Comparison of ENCODE assay signal across 14 cellular contexts in genomic region chr11:38274031-38274430, GRCh38.
DNase-seq lines count a peak whose midpoint lies in the region; FAIRE-seq and TF ChIP-seq lines count a peak whose summit lies in the region.
"Had no signal": no experiment of that assay in that cellular context is flagged by ENCODE, and none has a peak within 500 bp of the region (broad histone marks: within the 10 kb centered on the region; RNA-seq: fewer than 3 reads in every experiment).

No MANE protein-coding gene starts in this region.

- TF ChIP-seq CTCF in RWPE1 (conservative IDR thresholded peaks at IDR 0.05; ENCODE audit: low read depth) = no peak
- TF ChIP-seq CTCF in ovary (IDR thresholded peaks at IDR 0.05) = no peak
- no peak for TF ChIP-seq CTCF in left ventricle myocardium inferior (IDR thresholded peaks at IDR 0.05; ENCODE audit: borderline replicate concordance)

- CTCF ChIA-PET in RWPE1 (lab: Yijun Ruan, JAX) = no interaction called here

- no peak for FAIRE-seq in H54 (lab: Jason Lieb, UNC)
- FAIRE-seq: HTR-8/SVneo had no signal

- H3K4me3 ChIP-seq in ovary = no peak overlapping the region
- no peak overlapping the region for H3K4me3 ChIP-seq in left ventricle myocardium inferior
- H3K4me3 ChIP-seq: Peyer's patch had no signal

- intact Hi-C loops in ovary (cut with DNase I) (no loop called here), left ventricle myocardium inferior (cut with micrococcal nuclease) (no loop called here)

- TF ChIP-seq POLR2A in ovary (IDR thresholded peaks at IDR 0.05) (no peak), H54 (IDR thresholded peaks at IDR 0.05; ENCODE audit: low read depth, low read length) (no peak)

- H3K4me1 ChIP-seq in ovary (ENCODE audit: insufficient read depth) = no peaks in the 10 kb centered on the region
- H3K4me1 ChIP-seq in left ventricle myocardium inferior = no peaks in the 10 kb centered on the region
- H3K4me1 ChIP-seq: Peyer's patch had no signal

- 14 to 30% (median 27%) methylated on average over 2 of the region's 2 CpGs for WGBS in ovary, 3 donors

- no peak overlapping the region for H3K27ac ChIP-seq in RWPE1
- no peak overlapping the region for H3K27ac ChIP-seq in ovary
- no peak overlapping the region for H3K27ac ChIP-seq in left ventricle myocardium inferior (replicated peaks)
- H3K27ac ChIP-seq: Peyer's patch had no signal

- H3K36me3 ChIP-seq in ovary = no peaks in the 10 kb centered on the region
- H3K36me3 ChIP-seq in left ventricle myocardium inferior = no peaks in the 10 kb centered on the region
- H3K36me3 ChIP-seq: Peyer's patch had no signal

- DNase-seq in LHCN-M2 (ENCODE audit: low read depth) = peak; percentile 48
- peak; percentile 1 for DNase-seq in RWPE1 (ENCODE audit: low spot score)
- DNase-seq in fibroblast of gingiva (ENCODE audit: low read depth) = peak; percentile 2
- DNase-seq in stromal cell of bone marrow (ENCODE audit: low read depth) = peak; percentile 6
- DNase-seq in ovary = no peak
- DNase-seq in H54 (ENCODE audit: insufficient read length, low spot score) = no peak
- DNase-seq in left ventricle myocardium inferior = no peak
- DNase-seq: CD8-positive, alpha-beta memory T cell; NCI-H1105; NCI-H1694 treated with DMSO at 0.1 percent for 48 hours; NCI-H748 treated with DMSO at 0.1 percent for 48 hours; Peyer's patch; SIG-M5 had no signal

- POLR2A ChIA-PET in RWPE1 (lab: Yijun Ruan, JAX; ENCODE audit: low non-redundant PET) = no interaction called here

- H3K27me3 ChIP-seq in ovary = no peaks in the 10 kb centered on the region
- H3K27me3 ChIP-seq in left ventricle myocardium inferior (ENCODE audit: low read depth) = no peaks in the 10 kb centered on the region
- H3K27me3 ChIP-seq: Peyer's patch had no signal

- TF ChIP-seq EP300 in ovary (IDR thresholded peaks at IDR 0.05) = no peak

- H3K9me3 ChIP-seq in ovary (no peaks in the 10 kb centered on the region), left ventricle myocardium inferior (replicated peaks) (peaks cover 14% of the 10 kb centered on the region)
- H3K9me3 ChIP-seq: Peyer's patch had no signal

Comparison
In these comparisons a context has a peak if more than half of its experiments do, and no peak if none do; other contexts are left out.
1. DNase-seq: peak in LHCN-M2 (single experiment), RWPE1 (single experiment), fibroblast of gingiva (single experiment) and stromal cell of bone marrow (single experiment); none in ovary (0 of 5), H54 (single experiment) and left ventricle myocardium inferior (single experiment).